Comparison of ENCODE assay signal across 2 cellular contexts in the genomic region with DNA sequence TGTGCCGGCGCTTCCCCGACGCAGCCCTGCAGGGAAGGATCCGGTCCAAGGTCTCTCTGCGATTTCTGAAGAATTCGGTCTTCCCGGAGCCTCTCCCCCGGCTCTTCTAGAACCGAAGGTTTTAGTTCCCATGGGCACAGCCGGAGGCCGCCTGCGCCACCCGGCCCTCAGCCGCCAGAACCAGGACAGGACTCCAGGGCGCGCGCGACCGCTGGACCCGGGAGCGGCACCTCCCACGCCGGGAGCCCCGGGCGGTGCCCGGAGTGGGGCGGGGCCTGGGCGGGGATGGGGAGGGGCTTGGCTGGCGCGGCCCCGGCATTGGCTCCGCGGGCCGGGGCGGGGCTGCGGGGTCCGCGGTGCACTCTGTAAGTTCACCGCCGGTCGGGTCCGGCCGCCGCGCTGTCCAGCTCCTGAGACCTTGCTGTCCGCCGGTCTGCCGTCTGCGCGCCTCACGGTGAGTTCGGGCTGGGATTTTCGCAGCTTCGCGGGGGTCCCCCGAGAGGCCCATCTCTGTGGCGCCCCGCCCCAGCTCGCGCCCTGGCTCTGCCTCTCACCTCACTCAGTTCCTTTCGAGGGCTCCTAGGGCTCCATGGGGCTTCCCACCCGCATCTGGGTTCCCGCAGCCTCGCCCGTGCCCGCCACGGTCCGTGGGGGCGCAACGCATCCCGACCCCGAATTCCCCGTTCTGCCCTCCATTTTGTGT.
TF ChIP-seq lines count a peak whose summit lies in the region.

A gene with protein sequence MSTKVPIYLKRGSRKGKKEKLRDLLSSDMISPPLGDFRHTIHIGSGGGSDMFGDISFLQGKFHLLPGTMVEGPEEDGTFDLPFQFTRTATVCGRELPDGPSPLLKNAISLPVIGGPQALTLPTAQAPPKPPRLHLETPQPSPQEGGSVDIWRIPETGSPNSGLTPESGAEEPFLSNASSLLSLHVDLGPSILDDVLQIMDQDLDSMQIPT (plus strand): TSS at position 366 of the 703 bp plus-strand sequence. CDS start 6,033 bp downstream, outside the sequence.

TF ChIP-seq in IMR-90, 13 proteins besides CTCF, POLR2A, EP300 and RAD21:
- TF ChIP-seq, protein P1, sequence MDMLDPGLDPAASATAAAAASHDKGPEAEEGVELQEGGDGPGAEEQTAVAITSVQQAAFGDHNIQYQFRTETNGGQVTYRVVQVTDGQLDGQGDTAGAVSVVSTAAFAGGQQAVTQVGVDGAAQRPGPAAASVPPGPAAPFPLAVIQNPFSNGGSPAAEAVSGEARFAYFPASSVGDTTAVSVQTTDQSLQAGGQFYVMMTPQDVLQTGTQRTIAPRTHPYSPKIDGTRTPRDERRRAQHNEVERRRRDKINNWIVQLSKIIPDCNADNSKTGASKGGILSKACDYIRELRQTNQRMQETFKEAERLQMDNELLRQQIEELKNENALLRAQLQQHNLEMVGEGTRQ (IDR thresholded peaks at IDR 0.05; ENCODE audit: low read depth, low read length): no peak
- TF ChIP-seq CHD1 (IDR thresholded peaks at IDR 0.05; ENCODE audit: low read depth, low read length): no peak
- TF ChIP-seq RFX5 (IDR thresholded peaks at IDR 0.05; ENCODE audit: low read depth, low read length): no peak
- TF ChIP-seq CEBPB (IDR thresholded peaks at IDR 0.05; ENCODE audit: low read depth, low read length): no peak
- TF ChIP-seq MAFK (IDR thresholded peaks at IDR 0.05; ENCODE audit: low read depth, low read length): no peak
- TF ChIP-seq, protein P2, sequence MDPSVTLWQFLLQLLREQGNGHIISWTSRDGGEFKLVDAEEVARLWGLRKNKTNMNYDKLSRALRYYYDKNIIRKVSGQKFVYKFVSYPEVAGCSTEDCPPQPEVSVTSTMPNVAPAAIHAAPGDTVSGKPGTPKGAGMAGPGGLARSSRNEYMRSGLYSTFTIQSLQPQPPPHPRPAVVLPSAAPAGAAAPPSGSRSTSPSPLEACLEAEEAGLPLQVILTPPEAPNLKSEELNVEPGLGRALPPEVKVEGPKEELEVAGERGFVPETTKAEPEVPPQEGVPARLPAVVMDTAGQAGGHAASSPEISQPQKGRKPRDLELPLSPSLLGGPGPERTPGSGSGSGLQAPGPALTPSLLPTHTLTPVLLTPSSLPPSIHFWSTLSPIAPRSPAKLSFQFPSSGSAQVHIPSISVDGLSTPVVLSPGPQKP (IDR thresholded peaks at IDR 0.05; ENCODE audit: borderline replicate concordance, low read depth, low read length): no peak
- no peak for TF ChIP-seq RCOR1 (IDR thresholded peaks at IDR 0.05; ENCODE audit: insufficient replicate concordance, low read length)
- 0 out of 2 replicates have a peak, but pooled peaks have one; percentile 7 for TF ChIP-seq MAZ (IDR thresholded peaks at IDR 0.05; ENCODE audit: borderline replicate concordance, low read depth, low read length)
- TF ChIP-seq MXI1 (IDR thresholded peaks at IDR 0.05; ENCODE audit: borderline replicate concordance, low read depth, low read length): peak; percentile 22; the same call in 1 of the 2 replicates
- no peak for TF ChIP-seq SMC3 (IDR thresholded peaks at IDR 0.05; ENCODE audit: low read depth, low read length)
- no peak for TF ChIP-seq BHLHE40 (IDR thresholded peaks at IDR 0.05; ENCODE audit: low read depth, low read length)
- no peak for TF ChIP-seq FOS (IDR thresholded peaks at IDR 0.05; ENCODE audit: low read depth, low read length)

TF ChIP-seq in SK-N-SH, 30 proteins besides CTCF, POLR2A, EP300 and RAD21:
- TF ChIP-seq, protein P3, sequence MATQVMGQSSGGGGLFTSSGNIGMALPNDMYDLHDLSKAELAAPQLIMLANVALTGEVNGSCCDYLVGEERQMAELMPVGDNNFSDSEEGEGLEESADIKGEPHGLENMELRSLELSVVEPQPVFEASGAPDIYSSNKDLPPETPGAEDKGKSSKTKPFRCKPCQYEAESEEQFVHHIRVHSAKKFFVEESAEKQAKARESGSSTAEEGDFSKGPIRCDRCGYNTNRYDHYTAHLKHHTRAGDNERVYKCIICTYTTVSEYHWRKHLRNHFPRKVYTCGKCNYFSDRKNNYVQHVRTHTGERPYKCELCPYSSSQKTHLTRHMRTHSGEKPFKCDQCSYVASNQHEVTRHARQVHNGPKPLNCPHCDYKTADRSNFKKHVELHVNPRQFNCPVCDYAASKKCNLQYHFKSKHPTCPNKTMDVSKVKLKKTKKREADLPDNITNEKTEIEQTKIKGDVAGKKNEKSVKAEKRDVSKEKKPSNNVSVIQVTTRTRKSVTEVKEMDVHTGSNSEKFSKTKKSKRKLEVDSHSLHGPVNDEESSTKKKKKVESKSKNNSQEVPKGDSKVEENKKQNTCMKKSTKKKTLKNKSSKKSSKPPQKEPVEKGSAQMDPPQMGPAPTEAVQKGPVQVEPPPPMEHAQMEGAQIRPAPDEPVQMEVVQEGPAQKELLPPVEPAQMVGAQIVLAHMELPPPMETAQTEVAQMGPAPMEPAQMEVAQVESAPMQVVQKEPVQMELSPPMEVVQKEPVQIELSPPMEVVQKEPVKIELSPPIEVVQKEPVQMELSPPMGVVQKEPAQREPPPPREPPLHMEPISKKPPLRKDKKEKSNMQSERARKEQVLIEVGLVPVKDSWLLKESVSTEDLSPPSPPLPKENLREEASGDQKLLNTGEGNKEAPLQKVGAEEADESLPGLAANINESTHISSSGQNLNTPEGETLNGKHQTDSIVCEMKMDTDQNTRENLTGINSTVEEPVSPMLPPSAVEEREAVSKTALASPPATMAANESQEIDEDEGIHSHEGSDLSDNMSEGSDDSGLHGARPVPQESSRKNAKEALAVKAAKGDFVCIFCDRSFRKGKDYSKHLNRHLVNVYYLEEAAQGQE (IDR thresholded peaks at IDR 0.05; ENCODE audit: low read depth, low read length): peak; percentile 86
- TF ChIP-seq YY1 (IDR thresholded peaks at IDR 0.05; ENCODE audit: low read depth) (0 out of 2 replicates have a peak, but pooled peaks have one; percentile 9), POLR2AphosphoS5 (IDR thresholded peaks at IDR 0.05; ENCODE audit: low read depth, low read length) (peak; percentile 73), CHD2 (IDR thresholded peaks at IDR 0.05; ENCODE audit: low read length, partially characterized antibody) (peak; percentile 5), TAF1 (IDR thresholded peaks at IDR 0.05; ENCODE audit: borderline replicate concordance, low read depth, low read length) (peak; percentile 54; the same call in 1 of the 2 replicates), MXI1 (IDR thresholded peaks at IDR 0.05; ENCODE audit: low read depth, low read length) (peak; percentile 22; the same call in 1 of the 2 replicates)
- TF ChIP-seq, protein P4, sequence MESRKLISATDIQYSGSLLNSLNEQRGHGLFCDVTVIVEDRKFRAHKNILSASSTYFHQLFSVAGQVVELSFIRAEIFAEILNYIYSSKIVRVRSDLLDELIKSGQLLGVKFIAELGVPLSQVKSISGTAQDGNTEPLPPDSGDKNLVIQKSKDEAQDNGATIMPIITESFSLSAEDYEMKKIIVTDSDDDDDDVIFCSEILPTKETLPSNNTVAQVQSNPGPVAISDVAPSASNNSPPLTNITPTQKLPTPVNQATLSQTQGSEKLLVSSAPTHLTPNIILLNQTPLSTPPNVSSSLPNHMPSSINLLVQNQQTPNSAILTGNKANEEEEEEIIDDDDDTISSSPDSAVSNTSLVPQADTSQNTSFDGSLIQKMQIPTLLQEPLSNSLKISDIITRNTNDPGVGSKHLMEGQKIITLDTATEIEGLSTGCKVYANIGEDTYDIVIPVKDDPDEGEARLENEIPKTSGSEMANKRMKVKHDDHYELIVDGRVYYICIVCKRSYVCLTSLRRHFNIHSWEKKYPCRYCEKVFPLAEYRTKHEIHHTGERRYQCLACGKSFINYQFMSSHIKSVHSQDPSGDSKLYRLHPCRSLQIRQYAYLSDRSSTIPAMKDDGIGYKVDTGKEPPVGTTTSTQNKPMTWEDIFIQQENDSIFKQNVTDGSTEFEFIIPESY (IDR thresholded peaks at IDR 0.05; ENCODE audit: borderline replicate concordance, low read depth): no peak
- TF ChIP-seq, protein P1 (IDR thresholded peaks at IDR 0.05; ENCODE audit: borderline replicate concordance, low read depth, low read length): no peak
- TF ChIP-seq, protein P5, sequence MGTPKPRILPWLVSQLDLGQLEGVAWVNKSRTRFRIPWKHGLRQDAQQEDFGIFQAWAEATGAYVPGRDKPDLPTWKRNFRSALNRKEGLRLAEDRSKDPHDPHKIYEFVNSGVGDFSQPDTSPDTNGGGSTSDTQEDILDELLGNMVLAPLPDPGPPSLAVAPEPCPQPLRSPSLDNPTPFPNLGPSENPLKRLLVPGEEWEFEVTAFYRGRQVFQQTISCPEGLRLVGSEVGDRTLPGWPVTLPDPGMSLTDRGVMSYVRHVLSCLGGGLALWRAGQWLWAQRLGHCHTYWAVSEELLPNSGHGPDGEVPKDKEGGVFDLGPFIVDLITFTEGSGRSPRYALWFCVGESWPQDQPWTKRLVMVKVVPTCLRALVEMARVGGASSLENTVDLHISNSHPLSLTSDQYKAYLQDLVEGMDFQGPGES (IDR thresholded peaks at IDR 0.05; ENCODE audit: low read depth, low read length): no peak
